ENCODE assay signal across 8 cellular contexts in genomic region chr5:138449501-138450239, GRCh38. TPM values are rescaled to one million over a fixed set of nuclear protein-coding genes. Genes with fewer than 3 reads are reported as not detected.
A peak's percentile ranks its signal among the peaks of the same experiment; 100 is the strongest.
DNase-seq lines count a peak whose midpoint lies in the region; ATAC-seq, FAIRE-seq and TF ChIP-seq lines count a peak whose summit lies in the region.

No MANE protein-coding gene starts in this region.

- peaks cover 3% of the 10 kb centered on the region for H3K27me3 Mint-ChIP-seq in T-helper 2 cell treated with Interferon-gamma antibody and Interleukin-4, amounts not matched to agents 5 μg/mL and 100 μg/mL, for 36 hours (ENCODE audit: low read depth)

- H3K27me3 ChIP-seq in left ventricle myocardium inferior (ENCODE audit: low read depth) = no peaks in the 10 kb centered on the region

- no peaks in the 10 kb centered on the region for H3K9me3 Mint-ChIP-seq in T-helper 2 cell treated with Interferon-gamma antibody and Interleukin-4, amounts not matched to agents 5 μg/mL and 100 μg/mL, for 36 hours

- no peaks in the 10 kb centered on the region for H3K36me3 Mint-ChIP-seq in T-helper 2 cell treated with Interferon-gamma antibody and Interleukin-4, amounts not matched to agents 5 μg/mL and 100 μg/mL, for 36 hours (ENCODE audit: low read depth)

- peaks cover 6% of the 10 kb centered on the region for H3K4me1 Mint-ChIP-seq in T-helper 2 cell treated with Interferon-gamma antibody and Interleukin-4, amounts not matched to agents 5 μg/mL and 100 μg/mL, for 36 hours (ENCODE audit: low read depth)

- H3K27ac Mint-ChIP-seq in T-helper 2 cell treated with Interferon-gamma antibody and Interleukin-4, amounts not matched to agents 5 μg/mL and 100 μg/mL, for 36 hours = no peak overlapping the region

- DNase-seq in DMS53 treated with DMSO at 0.1 percent for 48 hours (lab: John Stamatoyannopoulos, UW; ENCODE audit: unreplicated experiment) = peak; percentile 84
- peak; percentile 92 for DNase-seq in H54 (ENCODE audit: insufficient read length, low spot score)
- DNase-seq in NCI-H146 (lab: John Stamatoyannopoulos, UW) = peak; percentile 75
- DNase-seq in T-helper 2 cell treated with Interferon-gamma antibody and Interleukin-4, amounts not matched to agents 5 μg/mL and 100 μg/mL, for 36 hours (ENCODE audit: low spot score) = peak; percentile 81
- peak in 51 of 56 donors; percentile 33 to 87 (median 70) for DNase-seq in amygdala (lab: John Stamatoyannopoulos, UW)
- DNase-seq in left ventricle myocardium inferior = peak; percentile 89
- DNase-seq in renal cortical epithelial cell (ENCODE audit: low read depth) = peak; percentile 47

- no peaks in the 10 kb centered on the region for H3K36me3 ChIP-seq in left ventricle myocardium inferior

- ATAC-seq in HG02970 (IDR thresholded peaks at IDR 0.05; ENCODE audit: low FRiP score, unreplicated experiment) = no peak

- no peaks in the 10 kb centered on the region for H3K9me3 ChIP-seq in left ventricle myocardium inferior (replicated peaks)

- TF ChIP-seq CTCF in left ventricle myocardium inferior (IDR thresholded peaks at IDR 0.05; ENCODE audit: borderline replicate concordance) = peak; percentile 96

- no peak for FAIRE-seq in H54 (lab: Jason Lieb, UNC)

- H3K4me1 ChIP-seq in left ventricle myocardium inferior = peaks cover 9% of the 10 kb centered on the region

- H3K27ac ChIP-seq in left ventricle myocardium inferior (replicated peaks) = no peak overlapping the region

- no peak overlapping the region for H3K4me3 ChIP-seq in left ventricle myocardium inferior

- intact Hi-C loops in left ventricle myocardium inferior (cut with micrococcal nuclease) = no loop called here

- H3K4me3 Mint-ChIP-seq in T-helper 2 cell treated with Interferon-gamma antibody and Interleukin-4, amounts not matched to agents 5 μg/mL and 100 μg/mL, for 36 hours = peak overlapping the region; percentile 43

- TF ChIP-seq POLR2A in H54 (IDR thresholded peaks at IDR 0.05; ENCODE audit: low read depth, low read length) = no peak

RNA-seq across cellular contexts. Expression of gene REEP2, which starts 10.8 kb away (rescaled TPM):
- total RNA-seq in left ventricle myocardium inferior (6.6 TPM), renal cortical epithelial cell (2.1 and 7.6 TPM in 2 replicates)

RNA-seq across cellular contexts. Expression of gene EGR1, which starts 15.6 kb away (rescaled TPM):
- total RNA-seq in left ventricle myocardium inferior (7.8 TPM), renal cortical epithelial cell (1.2 and 12.3 TPM in 2 replicates)
